In the genomic region with DNA sequence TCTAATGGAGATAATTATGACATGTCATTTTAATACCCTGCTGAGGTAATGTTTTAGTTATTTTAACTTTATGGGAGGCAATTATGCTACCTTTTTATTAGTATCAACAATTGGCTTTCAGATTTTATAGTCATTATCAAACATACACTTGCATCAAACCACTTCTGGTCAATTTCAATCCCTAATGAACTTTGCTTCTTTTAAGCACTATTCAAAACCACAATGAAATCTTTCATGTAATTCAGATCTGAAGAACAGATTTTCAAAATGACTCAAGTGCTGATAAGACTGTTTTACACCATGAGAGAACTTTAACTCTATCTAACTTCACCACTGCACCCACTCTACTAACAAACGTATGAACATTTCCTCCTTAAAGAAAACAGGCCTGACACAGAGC, we compare ENCODE assay signal across 1 cellular context.
TF ChIP-seq lines count a peak whose summit lies in the region.

No MANE protein-coding gene starts in this region.

TF ChIP-seq in K562, 482 proteins besides CTCF, POLR2A, EP300 and RAD21 (continued from another document):
- TF ChIP-seq NFE2L1 (tag; IDR thresholded peaks at IDR 0.05; ENCODE audit: borderline replicate concordance, low read depth): no peak
- TF ChIP-seq, protein P1, sequence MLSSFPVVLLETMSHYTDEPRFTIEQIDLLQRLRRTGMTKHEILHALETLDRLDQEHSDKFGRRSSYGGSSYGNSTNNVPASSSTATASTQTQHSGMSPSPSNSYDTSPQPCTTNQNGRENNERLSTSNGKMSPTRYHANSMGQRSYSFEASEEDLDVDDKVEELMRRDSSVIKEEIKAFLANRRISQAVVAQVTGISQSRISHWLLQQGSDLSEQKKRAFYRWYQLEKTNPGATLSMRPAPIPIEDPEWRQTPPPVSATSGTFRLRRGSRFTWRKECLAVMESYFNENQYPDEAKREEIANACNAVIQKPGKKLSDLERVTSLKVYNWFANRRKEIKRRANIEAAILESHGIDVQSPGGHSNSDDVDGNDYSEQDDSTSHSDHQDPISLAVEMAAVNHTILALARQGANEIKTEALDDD (IDR thresholded peaks at IDR 0.05): peak; percentile 82
- no peak for TF ChIP-seq ATF1 (CRISPR knock-in tag; IDR thresholded peaks at IDR 0.05)
- no peak for TF ChIP-seq ATF1 (tag; IDR thresholded peaks at IDR 0.05)
- TF ChIP-seq BDP1 (IDR thresholded peaks at IDR 0.05; ENCODE audit: insufficient read depth, insufficient read length): no peak
- no peak for TF ChIP-seq ZNF77 (CRISPR knock-in tag; IDR thresholded peaks at IDR 0.05)
- no peak for TF ChIP-seq NFIC (IDR thresholded peaks at IDR 0.05)
- TF ChIP-seq, protein P2, sequence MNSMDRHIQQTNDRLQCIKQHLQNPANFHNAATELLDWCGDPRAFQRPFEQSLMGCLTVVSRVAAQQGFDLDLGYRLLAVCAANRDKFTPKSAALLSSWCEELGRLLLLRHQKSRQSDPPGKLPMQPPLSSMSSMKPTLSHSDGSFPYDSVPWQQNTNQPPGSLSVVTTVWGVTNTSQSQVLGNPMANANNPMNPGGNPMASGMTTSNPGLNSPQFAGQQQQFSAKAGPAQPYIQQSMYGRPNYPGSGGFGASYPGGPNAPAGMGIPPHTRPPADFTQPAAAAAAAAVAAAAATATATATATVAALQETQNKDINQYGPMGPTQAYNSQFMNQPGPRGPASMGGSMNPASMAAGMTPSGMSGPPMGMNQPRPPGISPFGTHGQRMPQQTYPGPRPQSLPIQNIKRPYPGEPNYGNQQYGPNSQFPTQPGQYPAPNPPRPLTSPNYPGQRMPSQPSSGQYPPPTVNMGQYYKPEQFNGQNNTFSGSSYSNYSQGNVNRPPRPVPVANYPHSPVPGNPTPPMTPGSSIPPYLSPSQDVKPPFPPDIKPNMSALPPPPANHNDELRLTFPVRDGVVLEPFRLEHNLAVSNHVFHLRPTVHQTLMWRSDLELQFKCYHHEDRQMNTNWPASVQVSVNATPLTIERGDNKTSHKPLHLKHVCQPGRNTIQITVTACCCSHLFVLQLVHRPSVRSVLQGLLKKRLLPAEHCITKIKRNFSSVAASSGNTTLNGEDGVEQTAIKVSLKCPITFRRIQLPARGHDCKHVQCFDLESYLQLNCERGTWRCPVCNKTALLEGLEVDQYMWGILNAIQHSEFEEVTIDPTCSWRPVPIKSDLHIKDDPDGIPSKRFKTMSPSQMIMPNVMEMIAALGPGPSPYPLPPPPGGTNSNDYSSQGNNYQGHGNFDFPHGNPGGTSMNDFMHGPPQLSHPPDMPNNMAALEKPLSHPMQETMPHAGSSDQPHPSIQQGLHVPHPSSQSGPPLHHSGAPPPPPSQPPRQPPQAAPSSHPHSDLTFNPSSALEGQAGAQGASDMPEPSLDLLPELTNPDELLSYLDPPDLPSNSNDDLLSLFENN (IDR thresholded peaks at IDR 0.05; ENCODE audit: low read depth in 2 of 2, low read length in 2 of 2): no peak
- no peak for TF ChIP-seq U2AF2 (optimal IDR thresholded peaks at IDR 0.05; ENCODE audit: low read depth, low read length)
- peak; percentile 45; the same call in 1 of the 2 replicates for TF ChIP-seq SMARCA4 (IDR thresholded peaks at IDR 0.05)
- no peak for TF ChIP-seq WHSC1 (IDR thresholded peaks at IDR 0.05; ENCODE audit: low read length)
- TF ChIP-seq HNRNPLL (IDR thresholded peaks at IDR 0.05; ENCODE audit: low read depth, low read length, poor library complexity, severe bottlenecking): no peak
- no peak for TF ChIP-seq OTX1 (CRISPR knock-in tag; IDR thresholded peaks at IDR 0.05)
- TF ChIP-seq CBFA2T2 (conservative IDR thresholded peaks at IDR 0.05): peak; percentile 42; the same call in 1 of the 2 replicates
